8 cellular contexts compared by ENCODE assay signal in genomic region chr3:115819785-115820384, GRCh38.
DNase-seq lines count a peak whose midpoint lies in the region; ATAC-seq and TF ChIP-seq lines count a peak whose summit lies in the region.

No MANE protein-coding gene starts in this region.

- no peak overlapping the region for H3K27ac ChIP-seq in AG04450 (ENCODE audit: low read depth, low read length)

- no peak overlapping the region for H3K27ac Mint-ChIP-seq in T-helper 2 cell treated with Interferon-gamma antibody and Interleukin-4, amounts not matched to agents 5 μg/mL and 100 μg/mL, for 36 hours
- no peak overlapping the region for H3K27ac Mint-ChIP-seq in brain

- peaks cover 2% of the 10 kb centered on the region for H3K27me3 Mint-ChIP-seq in T-helper 2 cell treated with Interferon-gamma antibody and Interleukin-4, amounts not matched to agents 5 μg/mL and 100 μg/mL, for 36 hours (ENCODE audit: low read depth)
- H3K27me3 Mint-ChIP-seq in brain = no peaks in the 10 kb centered on the region

- TF ChIP-seq CTCF in AG04450 (IDR thresholded peaks at IDR 0.05; ENCODE audit: low read depth, low read length) (peak; percentile 96), brain (conservative IDR thresholded peaks at IDR 0.05) (peak; percentile 100)

- no peaks in the 10 kb centered on the region for H3K9me3 Mint-ChIP-seq in T-helper 2 cell treated with Interferon-gamma antibody and Interleukin-4, amounts not matched to agents 5 μg/mL and 100 μg/mL, for 36 hours
- no peaks in the 10 kb centered on the region for H3K9me3 Mint-ChIP-seq in brain

- no peak overlapping the region for H3K4me3 Mint-ChIP-seq in T-helper 2 cell treated with Interferon-gamma antibody and Interleukin-4, amounts not matched to agents 5 μg/mL and 100 μg/mL, for 36 hours
- H3K4me3 Mint-ChIP-seq in brain = no peak overlapping the region

- no peaks in the 10 kb centered on the region for H3K9me3 ChIP-seq in AG04450 (ENCODE audit: control insufficient read depth, insufficient read depth, low read length)

- no peaks in the 10 kb centered on the region for H3K36me3 Mint-ChIP-seq in T-helper 2 cell treated with Interferon-gamma antibody and Interleukin-4, amounts not matched to agents 5 μg/mL and 100 μg/mL, for 36 hours (ENCODE audit: low read depth)
- no peaks in the 10 kb centered on the region for H3K36me3 Mint-ChIP-seq in brain

- CTCF ChIA-PET in AG04450 (lab: Charles Lee) = interaction anchor here (0.5 to 4.0 kb wide), 15 partner anchors 8 to 646 kb away, joined by 3 to 35 read pairs (median 4); no protein-coding TSS in a partner anchor

- peak; percentile 97 for ATAC-seq in GM18517 (IDR thresholded peaks at IDR 0.05; ENCODE audit: unreplicated experiment)
- ATAC-seq in HG02981 (IDR thresholded peaks at IDR 0.05; ENCODE audit: unreplicated experiment) = peak; percentile 85

- H3K27me3 ChIP-seq in AG04450 (ENCODE audit: control insufficient read depth, insufficient read depth, low read length) = no peaks in the 10 kb centered on the region

- H3K4me3 ChIP-seq in AG04450 (ENCODE audit: low read depth, low read length) = no peak overlapping the region

- peak; percentile 74 for DNase-seq in AG04450 (ENCODE audit: low read depth, low spot score)
- peak; percentile 16 to 73 for DNase-seq in NCI-H187 (lab: John Stamatoyannopoulos, UW)
- peak; percentile 48 for DNase-seq in T-helper 2 cell treated with Interferon-gamma antibody and Interleukin-4, amounts not matched to agents 5 μg/mL and 100 μg/mL, for 36 hours (ENCODE audit: low spot score)
- DNase-seq in iPS-NIHi7 (ENCODE audit: extremely low spot score) = peak; percentile 64
- peak; percentile 4 to 37 (median 21) for DNase-seq in stimulated activated CD4-positive, alpha-beta T cell treated with anti-CD3 and anti-CD28 coated beads, Interleukin-1b, Interleukin-23, amount 100 ng/mL, for 24 hours (ENCODE audit: low read depth in 4 of 4, low spot score in 1 of 4)

- H3K4me1 Mint-ChIP-seq in T-helper 2 cell treated with Interferon-gamma antibody and Interleukin-4, amounts not matched to agents 5 μg/mL and 100 μg/mL, for 36 hours (ENCODE audit: low read depth) = no peaks in the 10 kb centered on the region
- peaks cover 2% of the 10 kb centered on the region for H3K4me1 Mint-ChIP-seq in brain

- POLR2A ChIA-PET in AG04450 (lab: Yijun Ruan, JAX) = no interaction called here

Comparison
In these comparisons a context has a peak if more than half of its experiments do, and no peak if none do; other contexts are left out.
1. DNase-seq: peak in every context shown above with its lines; median percentile 74 in AG04450; 64 in iPS-NIHi7; 48 in T-helper 2 cell treated with Interferon-gamma antibody and Interleukin-4, amounts not matched to agents 5 μg/mL and 100 μg/mL, for 36 hours; 44 in NCI-H187; 21 in stimulated activated CD4-positive, alpha-beta T cell treated with anti-CD3 and anti-CD28 coated beads, Interleukin-1b, Interleukin-23, amount 100 ng/mL, for 24 hours.